Comparison of ENCODE assay signal across 20 cellular contexts in genomic region chr6:130206474-130206873, GRCh38. TPM values are rescaled to one million over a fixed set of nuclear protein-coding genes. Genes with fewer than 3 reads are reported as not detected.
DNase-seq lines count a peak whose midpoint lies in the region; ATAC-seq and TF ChIP-seq lines count a peak whose summit lies in the region.
"Had no signal": no experiment of that assay in that cellular context is flagged by ENCODE, and none has a peak within 500 bp of the region (broad histone marks: within the 10 kb centered on the region; RNA-seq: fewer than 3 reads in every experiment).

No MANE protein-coding gene starts in this region.

- peaks cover 79% of the 10 kb centered on the region for H3K4me1 ChIP-seq in CD8-positive, alpha-beta memory T cell (ENCODE audit: insufficient read depth, low read length)
- H3K4me1 ChIP-seq in naive thymus-derived CD4-positive, alpha-beta T cell (ENCODE audit: control insufficient read depth in 2 of 2, insufficient read depth in 2 of 2, low read length in 2 of 2) = peaks cover 21 to 56% of the 10 kb centered on the region in 2 donors

- CTCF ChIA-PET in CD8-positive, alpha-beta memory T cell (lab: Charles Lee) = interaction anchor here (1.3 kb wide), 1 partner anchor 76 kb away, joined by 6 read pairs; no protein-coding TSS in a partner anchor
- CTCF ChIA-PET in naive thymus-derived CD4-positive, alpha-beta T cell (lab: Charles Lee) = no interaction called here

- DNase-seq in CD8-positive, alpha-beta memory T cell = no peak
- DNase-seq in T-helper 17 cell (no peak), NCI-H524 treated with DMSO at 0.1 percent for 48 hours (lab: John Stamatoyannopoulos, UW) (no peak), NCI-H82 (lab: John Stamatoyannopoulos, UW) (no peak), NCI-H526 treated with DMSO at 0.1 percent for 48 hours (lab: John Stamatoyannopoulos, UW) (no peak), progenitor cell of endocrine pancreas (ENCODE audit: low spot score, unreplicated experiment) (no peak)
- DNase-seq in central memory CD8-positive, alpha-beta T cell (ENCODE audit: low spot score in 2 of 2) = no peak
- DNase-seq in naive thymus-derived CD4-positive, alpha-beta T cell = no peak
- DNase-seq: DMS53, GDM1, Kasumi-1, MM.1S, NCI-H1048, NCI-H1417 treated with DMSO at 0.1 percent for 48 hours, NCI-H187, NCI-H2107, NCI-H748 treated with DMSO at 0.1 percent for 48 hours, SJCRH30 had no signal

- no peaks in the 10 kb centered on the region for H3K9me3 Mint-ChIP-seq in CD8-positive, alpha-beta memory T cell
- no peaks in the 10 kb centered on the region for H3K9me3 Mint-ChIP-seq in central memory CD8-positive, alpha-beta T cell
- H3K9me3 Mint-ChIP-seq in naive thymus-derived CD4-positive, alpha-beta T cell = peaks cover 0 to 5% (median 1%) of the 10 kb centered on the region in 11 donors
- no peaks in the 10 kb centered on the region for H3K9me3 Mint-ChIP-seq in progenitor cell of endocrine pancreas (ENCODE audit: low read depth)

- peaks cover 38 to 89% (median 48%) of the 10 kb centered on the region in 3 donors for H3K36me3 Mint-ChIP-seq in CD8-positive, alpha-beta memory T cell
- peaks cover 7% of the 10 kb centered on the region for H3K36me3 Mint-ChIP-seq in T-helper 17 cell (ENCODE audit: low read depth)
- peaks cover 86% of the 10 kb centered on the region for H3K36me3 Mint-ChIP-seq in central memory CD8-positive, alpha-beta T cell (ENCODE audit: insufficient read depth)
- peaks cover 23 to 82% (median 76%) of the 10 kb centered on the region in 5 donors for H3K36me3 Mint-ChIP-seq in naive thymus-derived CD4-positive, alpha-beta T cell
- no peaks in the 10 kb centered on the region for H3K36me3 Mint-ChIP-seq in progenitor cell of endocrine pancreas (ENCODE audit: insufficient read depth)

- peak overlapping the region in 7 of 8 donors; percentile 12 to 96 (median 84) for H3K27ac Mint-ChIP-seq in CD8-positive, alpha-beta memory T cell
- H3K27ac Mint-ChIP-seq in T-helper 17 cell (peak overlapping the region; percentile 30), progenitor cell of endocrine pancreas (no peak overlapping the region)
- peak overlapping the region; percentile 68 for H3K27ac Mint-ChIP-seq in central memory CD8-positive, alpha-beta T cell (ENCODE audit: low read depth)
- H3K27ac Mint-ChIP-seq in naive thymus-derived CD4-positive, alpha-beta T cell = peak overlapping the region in 5 of 9 donors; percentile 41 to 72 (median 63)

- no peak overlapping the region for H3K27ac ChIP-seq in CD8-positive, alpha-beta memory T cell (ENCODE audit: low read depth, low read length)
- no peak overlapping the region for H3K27ac ChIP-seq in naive thymus-derived CD4-positive, alpha-beta T cell (ENCODE audit: low read depth, low read length)
- H3K27ac ChIP-seq: C4-2B, SJCRH30 had no signal

- intact Hi-C loops in naive thymus-derived CD4-positive, alpha-beta T cell (cut with micrococcal nuclease) = no loop called here

- H3K4me3 Mint-ChIP-seq in CD8-positive, alpha-beta memory T cell = peak overlapping the region in 3 of 7 donors; percentile 8 to 50 (median 49)
- peak overlapping the region; percentile 28 for H3K4me3 Mint-ChIP-seq in T-helper 17 cell
- peak overlapping the region; percentile 62 for H3K4me3 Mint-ChIP-seq in central memory CD8-positive, alpha-beta T cell
- H3K4me3 Mint-ChIP-seq in naive thymus-derived CD4-positive, alpha-beta T cell = peak overlapping the region in 3 of 10 donors; percentile 16 to 46 (median 25)
- H3K4me3 Mint-ChIP-seq in progenitor cell of endocrine pancreas (ENCODE audit: low read depth) = no peak overlapping the region

- H3K4me1 Mint-ChIP-seq in CD8-positive, alpha-beta memory T cell = peaks cover 83 to 96% (median 92%) of the 10 kb centered on the region in 3 donors
- H3K4me1 Mint-ChIP-seq in T-helper 17 cell (peaks cover 17% of the 10 kb centered on the region), progenitor cell of endocrine pancreas (ENCODE audit: low read depth) (no peaks in the 10 kb centered on the region)
- H3K4me1 Mint-ChIP-seq in central memory CD8-positive, alpha-beta T cell = peaks cover 75% of the 10 kb centered on the region
- peaks cover 30 to 89% (median 85%) of the 10 kb centered on the region in 7 donors for H3K4me1 Mint-ChIP-seq in naive thymus-derived CD4-positive, alpha-beta T cell

- H3K27me3 Mint-ChIP-seq in CD8-positive, alpha-beta memory T cell = no peaks in the 10 kb centered on the region
- no peaks in the 10 kb centered on the region for H3K27me3 Mint-ChIP-seq in T-helper 17 cell
- H3K27me3 Mint-ChIP-seq in central memory CD8-positive, alpha-beta T cell = no peaks in the 10 kb centered on the region
- H3K27me3 Mint-ChIP-seq in naive thymus-derived CD4-positive, alpha-beta T cell = no peaks in the 10 kb centered on the region
- peaks cover 15% of the 10 kb centered on the region for H3K27me3 Mint-ChIP-seq in progenitor cell of endocrine pancreas

- H3K27me3 ChIP-seq in CD8-positive, alpha-beta memory T cell (ENCODE audit: insufficient read depth, low read length, poor library complexity, severe bottlenecking) = no peaks in the 10 kb centered on the region
- H3K27me3 ChIP-seq in naive thymus-derived CD4-positive, alpha-beta T cell (ENCODE audit: control insufficient read depth in 2 of 2, insufficient read depth in 2 of 2, low read length in 2 of 2) = no peaks in the 10 kb centered on the region
- H3K27me3 ChIP-seq: SJCRH30 had no signal

- no peak overlapping the region for H3K4me3 ChIP-seq in CD8-positive, alpha-beta memory T cell (ENCODE audit: low read length)
- no peak overlapping the region for H3K4me3 ChIP-seq in naive thymus-derived CD4-positive, alpha-beta T cell (ENCODE audit: low read length)
- H3K4me3 ChIP-seq: SJCRH30 had no signal

- no peak for ATAC-seq in T-helper 17 cell
- no peak for ATAC-seq in central memory CD8-positive, alpha-beta T cell (replicated peaks; ENCODE audit: extremely low read depth, poor library complexity, severe bottlenecking)
- no peak for ATAC-seq in naive thymus-derived CD4-positive, alpha-beta T cell

- no peak for TF ChIP-seq CTCF in progenitor cell of endocrine pancreas (IDR thresholded peaks at IDR 0.05; ENCODE audit: unreplicated experiment)

- POLR2A ChIA-PET in CD8-positive, alpha-beta memory T cell (lab: Charles Lee) = no interaction called here
- POLR2A ChIA-PET in naive thymus-derived CD4-positive, alpha-beta T cell (lab: Charles Lee) = interaction anchor here (1.1 kb wide), 1 partner anchor 58 kb away, joined by 4 read pairs; no protein-coding TSS in a partner anchor

- H3K36me3 ChIP-seq in CD8-positive, alpha-beta memory T cell (ENCODE audit: insufficient read depth, low read length) = peaks cover 33% of the 10 kb centered on the region
- H3K36me3 ChIP-seq in naive thymus-derived CD4-positive, alpha-beta T cell (ENCODE audit: control insufficient read depth in 2 of 3, insufficient read depth in 3 of 3, low read length in 3 of 3) = peaks cover 4 to 47% (median 10%) of the 10 kb centered on the region in 3 experiments
- H3K36me3 ChIP-seq: SJCRH30 had no signal

- H3K9me3 ChIP-seq in CD8-positive, alpha-beta memory T cell (ENCODE audit: low read length) = no peaks in the 10 kb centered on the region
- no peaks in the 10 kb centered on the region for H3K9me3 ChIP-seq in T-helper 17 cell (ENCODE audit: control insufficient read depth, low read length, poor library complexity, severe bottlenecking)
- no peaks in the 10 kb centered on the region for H3K9me3 ChIP-seq in naive thymus-derived CD4-positive, alpha-beta T cell (ENCODE audit: control insufficient read depth in 2 of 3, low read length in 3 of 3)
- H3K9me3 ChIP-seq: SJCRH30 had no signal

RNA-seq across cellular contexts. Expression of gene SAMD3, which starts 16.3 kb away (rescaled TPM):
- 10 to 100 TPM; 12.5 to 14.5 TPM for total RNA-seq in CD8-positive, alpha-beta memory T cell
- 220 TPM for polyA plus RNA-seq in CD8-positive, alpha-beta memory T cell
- 10 to 100 TPM; 14.5 to 30.0 TPM for total RNA-seq in T-helper 17 cell
- total RNA-seq in naive thymus-derived CD4-positive, alpha-beta T cell = 10 to 100 TPM; 23.7 to 67.3 (median 40.7) TPM
- polyA plus RNA-seq in naive thymus-derived CD4-positive, alpha-beta T cell = 10 to 100 TPM; 43.4 to 62.6 TPM
- total RNA-seq in progenitor cell of endocrine pancreas = 0.69 and 1.0 TPM in 2 replicates
- total RNA-seq: NCI-H460, SJCRH30 had no signal
